Comparison of ENCODE assay signal across 10 cellular contexts in genomic region chr1:184160942-184161698, GRCh38.
DNase-seq lines count a peak whose midpoint lies in the region; ATAC-seq, FAIRE-seq and TF ChIP-seq lines count a peak whose summit lies in the region.
"Had no signal": no experiment of that assay in that cellular context is flagged by ENCODE, and none has a peak within 500 bp of the region (broad histone marks: within the 10 kb centered on the region; RNA-seq: fewer than 3 reads in every experiment).

No MANE protein-coding gene starts in this region.

- no peaks in the 10 kb centered on the region for H3K27me3 ChIP-seq in BLaER1 treated with 17β-estradiol and CSF1 and Interleukin-3, amounts not matched to agents 10 nM and 100 nM
- no peaks in the 10 kb centered on the region for H3K27me3 ChIP-seq in pancreas
- H3K27me3 ChIP-seq: SJCRH30 had no signal

- ATAC-seq in pancreas, result peak in 3 of 4 donors; percentile 28 to 40 (median 34)
- no peak for ATAC-seq in HG03175 (IDR thresholded peaks at IDR 0.05; ENCODE audit: unreplicated experiment)
- ATAC-seq in HG02981 (IDR thresholded peaks at IDR 0.05; ENCODE audit: unreplicated experiment), result no peak
- ATAC-seq in GM21723 (IDR thresholded peaks at IDR 0.05; ENCODE audit: unreplicated experiment), result no peak

- FAIRE-seq in pancreas (lab: Jason Lieb, UNC), result no peak

- H3K4me2 ChIP-seq in BLaER1 treated with 17β-estradiol and CSF1 and Interleukin-3, amounts not matched to agents 10 nM and 100 nM, result peak overlapping the region in 6 of 11 experiments; percentile 4 to 89 (median 82); a peak in 10 of 22 replicates

- H4K20me1 ChIP-seq in BLaER1 treated with 17β-estradiol and CSF1 and Interleukin-3, amounts not matched to agents 10 nM and 100 nM, result no peaks in the 10 kb centered on the region

- peak overlapping the region in 6 of 11 experiments; percentile 65 to 96 (median 94); a peak in 11 of 22 replicates for H3K27ac ChIP-seq in BLaER1 treated with 17β-estradiol and CSF1 and Interleukin-3, amounts not matched to agents 10 nM and 100 nM
- no peak overlapping the region for H3K27ac ChIP-seq in pancreas
- H3K27ac ChIP-seq: SJCRH30 had no signal

- DNase-seq in HCEC 1CT (peak; percentile 36), choroid plexus epithelial cell (ENCODE audit: low read depth) (peak; percentile 9), pancreas (no peak), DMS153 (lab: John Stamatoyannopoulos, UW) (no peak)
- DNase-seq: GDM1, SJCRH30 had no signal

- H3K4me1 ChIP-seq in BLaER1 treated with 17β-estradiol and CSF1 and Interleukin-3, amounts not matched to agents 10 nM and 100 nM, result peaks cover 0 to 100% (median 76%) of the 10 kb centered on the region in 10 experiments; a peak in 17 of 20 replicates
- H3K4me1 ChIP-seq in pancreas, result peaks cover 7 to 10% (median 9%) of the 10 kb centered on the region in 3 donors
- H3K4me1 ChIP-seq: SJCRH30 had no signal

- 71 to 72% methylated on average over 3 of the region's 3 CpGs for WGBS in pancreas, 2 donors

- H3K36me3 ChIP-seq in BLaER1 treated with 17β-estradiol and CSF1 and Interleukin-3, amounts not matched to agents 10 nM and 100 nM, result no peaks in the 10 kb centered on the region; a peak in 1 of 22 replicates
- no peaks in the 10 kb centered on the region for H3K36me3 ChIP-seq in pancreas
- H3K36me3 ChIP-seq: SJCRH30 had no signal

- no peak overlapping the region for H3K4me3 ChIP-seq in BLaER1 treated with 17β-estradiol and CSF1 and Interleukin-3, amounts not matched to agents 10 nM and 100 nM
- H3K4me3 ChIP-seq in choroid plexus epithelial cell (ENCODE audit: low read depth, low read length) (no peak overlapping the region), pancreas (no peak overlapping the region)
- H3K4me3 ChIP-seq: SJCRH30 had no signal

- peaks cover 0 to 26% (median 0%) of the 10 kb centered on the region in 11 experiments; a peak in 10 of 22 replicates for H3K9me3 ChIP-seq in BLaER1 treated with 17β-estradiol and CSF1 and Interleukin-3, amounts not matched to agents 10 nM and 100 nM (replicated peaks in 1 of 11)
- H3K9me3 ChIP-seq in pancreas, result no peaks in the 10 kb centered on the region
- H3K9me3 ChIP-seq: SJCRH30 had no signal

- intact Hi-C loops in pancreas (cut with DNase I), result no loop called here

- H3K9ac ChIP-seq in BLaER1 treated with 17β-estradiol and CSF1 and Interleukin-3, amounts not matched to agents 10 nM and 100 nM, result peak overlapping the region in 4 of 11 experiments; percentile 52 to 82 (median 80); a peak in 9 of 22 replicates

- no peak for TF ChIP-seq CTCF in choroid plexus epithelial cell (conservative IDR thresholded peaks at IDR 0.05; ENCODE audit: low read depth, low read length)
- no peak for TF ChIP-seq CTCF in pancreas (IDR thresholded peaks at IDR 0.05)

Comparison
In these comparisons a context has a peak if more than half of its experiments do, and no peak if none do; other contexts are left out.
1. H3K27ac ChIP-seq: peak in BLaER1 treated with 17β-estradiol and CSF1 and Interleukin-3, amounts not matched to agents 10 nM and 100 nM (6 of 11); none in pancreas (0 of 4).
2. DNase-seq: peak in HCEC 1CT (single experiment) and choroid plexus epithelial cell (single experiment); none in pancreas (0 of 6) and DMS153 (single experiment).
3. ATAC-seq: peak in pancreas (3 of 4); none in HG03175 (single experiment), HG02981 (single experiment) and GM21723 (single experiment).